Comparison of ENCODE assay signal across 8 cellular contexts in the genomic region with DNA sequence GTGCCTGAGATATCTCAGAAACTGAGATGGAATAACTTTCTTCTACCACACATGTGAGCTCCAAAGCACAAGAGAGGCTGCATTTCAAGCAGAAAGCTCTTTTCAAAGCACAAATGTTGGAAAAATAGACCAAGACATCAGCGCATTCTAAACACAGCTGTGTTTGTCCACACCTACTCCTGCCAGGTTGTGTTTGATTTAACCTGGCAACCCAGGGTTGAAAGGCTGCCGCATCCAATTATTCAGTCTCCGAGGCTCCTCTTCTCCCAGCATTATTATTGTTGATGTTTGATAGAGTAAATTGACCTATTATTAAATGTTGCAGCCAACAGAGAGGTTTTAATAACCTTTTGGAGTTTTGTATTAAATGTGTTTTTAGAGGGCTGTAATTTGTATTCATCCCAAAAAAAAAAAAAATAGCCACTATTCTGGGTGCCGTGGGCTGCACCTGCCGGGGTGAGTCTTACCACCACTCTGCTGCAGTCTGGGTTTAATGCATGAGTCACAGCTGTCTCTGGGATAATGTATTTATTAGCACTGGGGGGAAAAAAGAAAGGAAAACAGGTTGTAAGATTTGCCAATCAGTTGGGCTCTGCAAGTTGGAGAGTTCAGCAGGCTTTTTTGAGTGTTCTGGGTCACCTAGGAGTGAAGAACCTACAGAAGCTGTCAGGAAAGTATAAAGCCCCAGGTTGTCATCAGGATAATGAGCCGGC.
DNase-seq lines count a peak whose midpoint lies in the region; FAIRE-seq and TF ChIP-seq lines count a peak whose summit lies in the region.

No MANE protein-coding gene starts in this region.

- in situ Hi-C loops in HAP-1 (cut with MboI; ENCODE audit: low sequenced_read_pairs), result no loop called here

- H3K27ac ChIP-seq in adrenal gland, result peak overlapping the region in 2 of 5 donors; percentile 22 to 28

- H3K9me3 ChIP-seq in adrenal gland (replicated peaks in 1 of 3) (no peaks in the 10 kb centered on the region), HAP-1 (no peaks in the 10 kb centered on the region)

- H3K4me1 ChIP-seq in adrenal gland (replicated peaks in 1 of 2) (no peaks in the 10 kb centered on the region), HAP-1 (peaks cover 13% of the 10 kb centered on the region)

- H3K4me3 ChIP-seq in bronchial epithelial cell (ENCODE audit: low read depth, low read length) (no peak overlapping the region), adrenal gland (no peak overlapping the region), HAP-1 (no peak overlapping the region)

- intact Hi-C loops in adrenal gland (cut with DNase I), result no loop called here

- TF ChIP-seq POLR2A in adrenal gland (IDR thresholded peaks at IDR 0.05), result no peak

- no peak for FAIRE-seq in bronchial epithelial cell (lab: Jason Lieb, UNC)
- no peak for FAIRE-seq in RCC 7860 (lab: Jason Lieb, UNC)

- WGBS in adrenal gland, 4 donors, result 69 to 76% (median 71%) methylated on average over 6 of the region's 6 CpGs

- H3K27me3 ChIP-seq in bronchial epithelial cell (ENCODE audit: control insufficient read depth, insufficient read depth, low read length) (no peaks in the 10 kb centered on the region), adrenal gland (no peaks in the 10 kb centered on the region), HAP-1 (ENCODE audit: low read depth) (no peaks in the 10 kb centered on the region)

- no peaks in the 10 kb centered on the region for H3K36me3 ChIP-seq in bronchial epithelial cell (ENCODE audit: control insufficient read depth, insufficient read depth, low read length)
- no peaks in the 10 kb centered on the region for H3K36me3 ChIP-seq in adrenal gland (replicated peaks in 1 of 2)
- H3K36me3 ChIP-seq in HAP-1 (replicated peaks), result no peaks in the 10 kb centered on the region

- no peak for TF ChIP-seq CTCF in bronchial epithelial cell (IDR thresholded peaks at IDR 0.05; ENCODE audit: insufficient read depth, low read length, severe bottlenecking)
- TF ChIP-seq CTCF in adrenal gland (IDR thresholded peaks at IDR 0.05), result no peak

- peak; percentile 78 for DNase-seq in COR-L47 (lab: John Stamatoyannopoulos, UW)
- DNase-seq in NCI-H2081 treated with DMSO at 0.1 percent for 48 hours (lab: John Stamatoyannopoulos, UW), result peak; percentile 96
- DNase-seq in bronchial epithelial cell (ENCODE audit: low read depth), result peak; percentile 79
- DNase-seq in myocyte (ENCODE audit: low read depth), result peak; percentile 24
- no peak for DNase-seq in adrenal gland
- DNase-seq in HAP-1 (ENCODE audit: low spot score in 2 of 2), result no peak
- no peak for DNase-seq in RCC 7860 (ENCODE audit: low spot score)
- no peak for DNase-seq in amygdala (lab: John Stamatoyannopoulos, UW)

Comparison
In these comparisons a context has a peak if more than half of its experiments do, and no peak if none do; other contexts are left out.
1. DNase-seq: peak in COR-L47 (single experiment), NCI-H2081 treated with DMSO at 0.1 percent for 48 hours (single experiment), bronchial epithelial cell (single experiment) and myocyte (single experiment); none in adrenal gland (0 of 7), HAP-1 (0 of 2), RCC 7860 (single experiment) and amygdala (0 of 56).